In genomic region chr21:45427331-45428271, GRCh38 we compare ENCODE assay signal across 2 cellular contexts.
A peak's percentile ranks its signal among the peaks of the same experiment; 100 is the strongest.
TF ChIP-seq lines count a peak whose summit lies in the region.

No MANE protein-coding gene starts in this region.

TF ChIP-seq in A549, 52 proteins besides CTCF, POLR2A, EP300 and RAD21 (continued from another document and continues in another):
- TF ChIP-seq RNF2 (IDR thresholded peaks at IDR 0.05; ENCODE audit: borderline replicate concordance, low read depth) = no peak
- TF ChIP-seq MAZ (IDR thresholded peaks at IDR 0.05; ENCODE audit: borderline replicate concordance, low read depth, low read length) = no peak
- peak; percentile 57 for TF ChIP-seq JUNB (IDR thresholded peaks at IDR 0.05)
- TF ChIP-seq GATA3 (IDR thresholded peaks at IDR 0.05; ENCODE audit: borderline replicate concordance) = peak; percentile 43; the same call in 1 of the 2 replicates
- TF ChIP-seq RFX5 (IDR thresholded peaks at IDR 0.05) = no peak
- no peak for TF ChIP-seq ZSCAN20 (CRISPR knock-in tag; IDR thresholded peaks at IDR 0.05)
- TF ChIP-seq MAX (IDR thresholded peaks at IDR 0.05) = peak; percentile 93
- no peak for TF ChIP-seq POLR2AphosphoS2 (conservative IDR thresholded peaks at IDR 0.05; ENCODE audit: low read length)
- TF ChIP-seq HOXA7 (CRISPR knock-in tag; IDR thresholded peaks at IDR 0.05) = no peak
- no peak for TF ChIP-seq TFCP2L1 (CRISPR knock-in tag; IDR thresholded peaks at IDR 0.05)
- TF ChIP-seq ZFP36 (IDR thresholded peaks at IDR 0.05; ENCODE audit: borderline replicate concordance, partially characterized antibody) = peak; percentile 98
- TF ChIP-seq MYC (IDR thresholded peaks at IDR 0.05; ENCODE audit: borderline replicate concordance, low read length) = peak; percentile 59; the same call in 1 of the 2 replicates
- no peak for TF ChIP-seq ELK1 (IDR thresholded peaks at IDR 0.05; ENCODE audit: low read depth, low read length)
- TF ChIP-seq ZNF302 (CRISPR knock-in tag; IDR thresholded peaks at IDR 0.05) = no peak
- TF ChIP-seq PHF8 (IDR thresholded peaks at IDR 0.05; ENCODE audit: borderline replicate concordance, low read depth) = no peak
- TF ChIP-seq FOSL2 (IDR thresholded peaks at IDR 0.05) = peak; percentile 70
- peak; percentile 97 for TF ChIP-seq FOSL2 (CRISPR knock-in tag; IDR thresholded peaks at IDR 0.05)
- TF ChIP-seq EHF (CRISPR knock-in tag; IDR thresholded peaks at IDR 0.05) = no peak
- no peak for TF ChIP-seq HMGXB4 (CRISPR knock-in tag; IDR thresholded peaks at IDR 0.05; ENCODE audit: borderline replicate concordance)
- no peak for TF ChIP-seq NPAS2 (CRISPR knock-in tag; IDR thresholded peaks at IDR 0.05; ENCODE audit: borderline replicate concordance)
- no peak for TF ChIP-seq EHMT2 (IDR thresholded peaks at IDR 0.05; ENCODE audit: low read depth)
- TF ChIP-seq PBX3 (IDR thresholded peaks at IDR 0.05) = 0 out of 2 replicates have a peak, but pooled peaks have one; percentile 47
- TF ChIP-seq BCL3 (IDR thresholded peaks at IDR 0.05) = no peak
- 0 out of 5 replicates have a peak, but pooled peaks of 1 of the 2 experiments have one; percentile 44 for TF ChIP-seq JUN (IDR thresholded peaks at IDR 0.05)
- TF ChIP-seq NFE2L2 (conservative IDR thresholded peaks at IDR 0.05; ENCODE audit: low read length) = no peak
- no peak for TF ChIP-seq RCOR1 (IDR thresholded peaks at IDR 0.05; ENCODE audit: low read depth, low read length)
- TF ChIP-seq BHLHE40 (IDR thresholded peaks at IDR 0.05; ENCODE audit: low read depth, low read length) = no peak
- no peak for TF ChIP-seq HES2 (IDR thresholded peaks at IDR 0.05)
- TF ChIP-seq E2F6 (IDR thresholded peaks at IDR 0.05; ENCODE audit: borderline replicate concordance, low read depth) = peak; percentile 87

TF ChIP-seq in H1, 55 proteins besides CTCF, POLR2A, EP300 and RAD21:
- no peak for TF ChIP-seq CHD7 (IDR thresholded peaks at IDR 0.05; ENCODE audit: insufficient replicate concordance, low read length)
- peak; percentile 86 for TF ChIP-seq JUND (IDR thresholded peaks at IDR 0.05; ENCODE audit: low read length)
- no peak for TF ChIP-seq KDM1A (IDR thresholded peaks at IDR 0.05; ENCODE audit: borderline replicate concordance, low read length)
- no peak for TF ChIP-seq MAFK (IDR thresholded peaks at IDR 0.05; ENCODE audit: low read depth, low read length)
- no peak for TF ChIP-seq HDAC2 (IDR thresholded peaks at IDR 0.05; ENCODE audit: borderline replicate concordance in 1 of 2, low read depth in 2 of 2, low read length in 2 of 2)
- TF ChIP-seq CBX5 (IDR thresholded peaks at IDR 0.05; ENCODE audit: low read depth, low read length) = no peak
- TF ChIP-seq ATF3 (IDR thresholded peaks at IDR 0.05; ENCODE audit: insufficient read depth, low read depth, low read length) = no peak
- TF ChIP-seq KDM4A (IDR thresholded peaks at IDR 0.05; ENCODE audit: low read depth, low read length, severe bottlenecking) = no peak
- no peak for TF ChIP-seq SP2 (IDR thresholded peaks at IDR 0.05; ENCODE audit: low read length)
- no peak for TF ChIP-seq TEAD4 (IDR thresholded peaks at IDR 0.05; ENCODE audit: low read depth, low read length)
- no peak for TF ChIP-seq BCL11A (IDR thresholded peaks at IDR 0.05; ENCODE audit: low read depth in 2 of 2, low read length in 2 of 2)
- TF ChIP-seq TCF12 (IDR thresholded peaks at IDR 0.05; ENCODE audit: low read depth, low read length) = no peak
- TF ChIP-seq TAF1 (IDR thresholded peaks at IDR 0.05; ENCODE audit: low read depth, low read length) = no peak
- TF ChIP-seq CHD1 (IDR thresholded peaks at IDR 0.05; ENCODE audit: low read depth, low read length) = no peak
- TF ChIP-seq RNF2 (IDR thresholded peaks at IDR 0.05; ENCODE audit: borderline replicate concordance, low read depth, low read length, missing control alignments, poor library complexity, severe bottlenecking) = no peak
- TF ChIP-seq NANOG (IDR thresholded peaks at IDR 0.05; ENCODE audit: insufficient read depth, low read depth, low read length, poor library complexity, severe bottlenecking) = no peak
- no peak for TF ChIP-seq TAF7 (optimal IDR thresholded peaks at IDR 0.05; ENCODE audit: borderline replicate concordance, low read depth, low read length)
- peak; percentile 67 for TF ChIP-seq MAX (IDR thresholded peaks at IDR 0.05)
- no peak for TF ChIP-seq CREB1 (IDR thresholded peaks at IDR 0.05)
- peak; percentile 66 for TF ChIP-seq USF2 (IDR thresholded peaks at IDR 0.05; ENCODE audit: low read length)
- no peak for TF ChIP-seq FOSL1 (IDR thresholded peaks at IDR 0.05; ENCODE audit: insufficient read depth, low read depth, low read length)
- TF ChIP-seq RBBP5 (IDR thresholded peaks at IDR 0.05; ENCODE audit: borderline replicate concordance, low read depth, low read length) = no peak
- no peak for TF ChIP-seq POLR2AphosphoS5 (IDR thresholded peaks at IDR 0.05; ENCODE audit: low read depth, low read length)
- TF ChIP-seq ATF2 (IDR thresholded peaks at IDR 0.05; ENCODE audit: low read length) = no peak
- no peak for TF ChIP-seq RXRA (IDR thresholded peaks at IDR 0.05; ENCODE audit: insufficient read depth, low read depth, low read length)
- TF ChIP-seq E2F6 (IDR thresholded peaks at IDR 0.05) = peak; percentile 17; the same call in 1 of the 2 replicates
- TF ChIP-seq EZH2 (IDR thresholded peaks at IDR 0.05; ENCODE audit: low read depth, low read length, severe bottlenecking) = no peak
- TF ChIP-seq SIN3A (conservative IDR thresholded peaks at IDR 0.05 in 1 of 2, IDR thresholded peaks at IDR 0.05 in 1 of 2; ENCODE audit: low read depth in 1 of 2, low read length in 2 of 2) = no peak
- TF ChIP-seq GTF2F1 (IDR thresholded peaks at IDR 0.05; ENCODE audit: borderline replicate concordance, low read depth, low read length) = no peak
- no peak for TF ChIP-seq CEBPB (IDR thresholded peaks at IDR 0.05; ENCODE audit: low read depth, low read length)
- TF ChIP-seq HDAC6 (IDR thresholded peaks at IDR 0.05; ENCODE audit: low read depth, low read length) = no peak
- no peak for TF ChIP-seq CBX8 (IDR thresholded peaks at IDR 0.05; ENCODE audit: borderline replicate concordance, low read depth, low read length)
- TF ChIP-seq ASH2L (IDR thresholded peaks at IDR 0.05; ENCODE audit: low read length) = no peak
- TF ChIP-seq EGR1 (IDR thresholded peaks at IDR 0.05; ENCODE audit: borderline replicate concordance, low read depth, low read length) = no peak
- TF ChIP-seq JUN (IDR thresholded peaks at IDR 0.05; ENCODE audit: low read depth, low read length) = peak; percentile 20; the same call in 1 of the 2 replicates
- no peak for TF ChIP-seq SRF (IDR thresholded peaks at IDR 0.05; ENCODE audit: low read depth, low read length)
- TF ChIP-seq YY1 (IDR thresholded peaks at IDR 0.05; ENCODE audit: low read depth, low read length) = no peak
- TF ChIP-seq SUZ12 (IDR thresholded peaks at IDR 0.05; ENCODE audit: low read length) = no peak
- no peak for TF ChIP-seq BACH1 (IDR thresholded peaks at IDR 0.05; ENCODE audit: low read length)
- TF ChIP-seq PHF8 (conservative IDR thresholded peaks at IDR 0.05; ENCODE audit: low read depth, low read length) = no peak
- TF ChIP-seq NRF1 (IDR thresholded peaks at IDR 0.05; ENCODE audit: low read depth, low read length) = no peak
- peak; percentile 62 for TF ChIP-seq TBP (IDR thresholded peaks at IDR 0.05; ENCODE audit: low read depth, low read length)
- no peak for TF ChIP-seq ZNF274 (IDR thresholded peaks at IDR 0.05; ENCODE audit: borderline replicate concordance, extremely low read depth, low read length)
- no peak for TF ChIP-seq BRCA1 (IDR thresholded peaks at IDR 0.05; ENCODE audit: low read depth, low read length)
TF ChIP-seq in H1: peak in this region for 6.
